Comparison of ENCODE assay signal across 10 cellular contexts in genomic region chr12:16346931-16347330, GRCh38. TPM values are rescaled to one million over a fixed set of nuclear protein-coding genes. Genes with fewer than 3 reads are reported as not detected.
DNase-seq lines count a peak whose midpoint lies in the region; ATAC-seq, FAIRE-seq and TF ChIP-seq lines count a peak whose summit lies in the region.
"Had no signal": no experiment of that assay in that cellular context is flagged by ENCODE, and none has a peak within 500 bp of the region (broad histone marks: within the 10 kb centered on the region; RNA-seq: fewer than 3 reads in every experiment).

No MANE protein-coding gene starts in this region.

- ATAC-seq in RWPE2 (ENCODE audit: low read depth) (no peak), HG02973 (IDR thresholded peaks at IDR 0.05; ENCODE audit: unreplicated experiment) (no peak)

- H3K4me3 ChIP-seq in RWPE2 (ENCODE audit: severe bottlenecking) (peak overlapping the region; percentile 54), fibroblast of the aortic adventitia (ENCODE audit: low read depth, low read length) (peak overlapping the region; percentile 80)

- peak overlapping the region; percentile 64 for H3K27ac Mint-ChIP-seq in osteocyte (ENCODE audit: unreplicated experiment)
- H3K27ac Mint-ChIP-seq: activated T-helper 2 cell treated with anti-CD3 and anti-CD28 coated beads, Interferon-gamma antibody, Interleukin-2, Interleukin-4, amounts not matched to agents 10 μg/mL and 5 μg/mL and 100 μg/mL, durations not matched to agents 14 hours and 24 hours and 36 hours had no signal

- no peaks in the 10 kb centered on the region for H3K9me3 ChIP-seq in RWPE2 (ENCODE audit: severe bottlenecking)

- H3K9me3 Mint-ChIP-seq in osteocyte (ENCODE audit: unreplicated experiment): no peaks in the 10 kb centered on the region

- peaks cover 19% of the 10 kb centered on the region for H3K36me3 ChIP-seq in RWPE2 (ENCODE audit: low read depth)

- DNase-seq in GM12891 (ENCODE audit: insufficient read length, low spot score) (no peak), RWPE2 (ENCODE audit: low spot score) (no peak), fibroblast of the aortic adventitia (ENCODE audit: low read depth) (no peak), osteocyte (ENCODE audit: extremely low spot score, unreplicated experiment) (no peak), HuH-7.5 (ENCODE audit: low spot score) (no peak)
- DNase-seq in stimulated activated CD4-positive, alpha-beta T cell treated with anti-CD3 and anti-CD28 coated beads, Interleukin-2, amount 100 ng/mL, for 48 hours: no peak
- no peak for DNase-seq in activated naive CD4-positive, alpha-beta T cell treated with anti-CD3 and anti-CD28 coated beads, Interleukin-2, amount 50 U/mL, for 16 hours
- DNase-seq: naive B cell had no signal

- no peaks in the 10 kb centered on the region for H3K27me3 ChIP-seq in RWPE2 (ENCODE audit: insufficient read depth, poor library complexity, severe bottlenecking)

- peaks cover 27% of the 10 kb centered on the region for H3K4me1 ChIP-seq in RWPE2 (ENCODE audit: insufficient read depth, poor library complexity, severe bottlenecking)

- H3K36me3 Mint-ChIP-seq in osteocyte (ENCODE audit: unreplicated experiment): no peaks in the 10 kb centered on the region
- H3K36me3 Mint-ChIP-seq: naive B cell had no signal

- H3K4me1 Mint-ChIP-seq in osteocyte (ENCODE audit: unreplicated experiment): peaks cover 25% of the 10 kb centered on the region

- no peak for TF ChIP-seq POLR2A in GM12891 (IDR thresholded peaks at IDR 0.05; ENCODE audit: low read depth, low read length)

- H3K27me3 Mint-ChIP-seq in osteocyte (ENCODE audit: unreplicated experiment): no peaks in the 10 kb centered on the region

- TF ChIP-seq CTCF in RWPE2 (IDR thresholded peaks at IDR 0.05; ENCODE audit: poor library complexity, severe bottlenecking) (no peak), fibroblast of the aortic adventitia (IDR thresholded peaks at IDR 0.05; ENCODE audit: insufficient read depth, low read length) (no peak), osteocyte (IDR thresholded peaks at IDR 0.05) (no peak)

- peak overlapping the region; percentile 83 for H3K4me3 Mint-ChIP-seq in osteocyte (ENCODE audit: unreplicated experiment)

- peak overlapping the region; percentile 90 for H3K27ac ChIP-seq in RWPE2 (ENCODE audit: poor library complexity, severe bottlenecking)

- peak; percentile 66 for FAIRE-seq in GM12891 (lab: Jason Lieb, UNC)

TF ChIP-seq in GM12891, 5 proteins besides CTCF, POLR2A, EP300 and RAD21:
- TF ChIP-seq POLR2AphosphoS5 (IDR thresholded peaks at IDR 0.05; ENCODE audit: low read depth, low read length) (no peak), TAF1 (IDR thresholded peaks at IDR 0.05; ENCODE audit: low read depth, low read length) (no peak), SPI1 (IDR thresholded peaks at IDR 0.05; ENCODE audit: low read depth, low read length) (no peak), PAX5 (IDR thresholded peaks at IDR 0.05; ENCODE audit: insufficient read depth, low read length, severe bottlenecking) (no peak), POU2F2 (IDR thresholded peaks at IDR 0.05; ENCODE audit: low read depth, low read length) (no peak)

RNA-seq across cellular contexts. Expression of gene MGST1, which starts 0.5 kb away (rescaled TPM):
- polyA plus RNA-seq in GM12891 (2012; ENCODE audit: low read depth, missing spikeins): 80.6 TPM
- total RNA-seq in fibroblast of the aortic adventitia (ENCODE audit: low replicate concordance): 203 and 229 TPM in 2 replicates
- 17.8 and 17.9 TPM in 2 replicates for total RNA-seq in osteocyte

Comparison
In these comparisons a context has a peak if more than half of its experiments do, and no peak if none do; other contexts are left out.
1. RNA of gene MGST1, which starts 0.5 kb away (total RNA-seq): 203 to 229 TPM in fibroblast of the aortic adventitia; 17.8 to 17.9 TPM in osteocyte; every median in the first group is over 10 times any median in the second.